In genomic region chr10:104120903-104121484, GRCh38 we compare ENCODE assay signal across 8 cellular contexts. TPM values are rescaled to one million over a fixed set of nuclear protein-coding genes. Genes with fewer than 3 reads are reported as not detected.
DNase-seq lines count a peak whose midpoint lies in the region; ATAC-seq and TF ChIP-seq lines count a peak whose summit lies in the region.

No MANE protein-coding gene starts in this region.

- no peak for TF ChIP-seq CTCF in GM23338 (conservative IDR thresholded peaks at IDR 0.05; ENCODE audit: low read depth in 2 of 2)
- no peak for TF ChIP-seq CTCF in upper lobe of left lung (IDR thresholded peaks at IDR 0.05)

- ATAC-seq in GM23338 (peak; percentile 61), left cardiac atrium (peak; percentile 73 to 83), upper lobe of left lung (ENCODE audit: low FRiP score in 2 of 2) (peak; percentile 89 to 93)

- H3K36me3 ChIP-seq in GM23338 (ENCODE audit: insufficient read depth) (no peaks in the 10 kb centered on the region), upper lobe of left lung (peaks cover 0 to 9% (median 0%) of the 10 kb centered on the region in 4 donors)

- peak in 1 of 4 donors; percentile 45 for TF ChIP-seq POLR2A in upper lobe of left lung (IDR thresholded peaks at IDR 0.05)

- H3K27me3 ChIP-seq in GM23338 (ENCODE audit: insufficient read depth): no peaks in the 10 kb centered on the region
- H3K27me3 ChIP-seq in upper lobe of left lung: no peaks in the 10 kb centered on the region

- WGBS in upper lobe of left lung, 2 donors: 0 to 1% methylated on average over 25 to 28 of the region's 28 CpGs

- H3K27me3 Mint-ChIP-seq in GM23338 (ENCODE audit: insufficient read depth, low read depth, poor library complexity): peaks cover 8% of the 10 kb centered on the region

- H3K4me3 Mint-ChIP-seq in GM23338: peak overlapping the region; percentile 89

- peak overlapping the region; percentile 75 for H3K4me3 ChIP-seq in GM23338
- H3K4me3 ChIP-seq in upper lobe of left lung: peak overlapping the region; percentile 36 to 73 (median 64)

- H3K27ac Mint-ChIP-seq in GM23338: peak overlapping the region; percentile 100

- peaks cover 7% of the 10 kb centered on the region for H3K36me3 Mint-ChIP-seq in GM23338 (ENCODE audit: low read depth)

- intact Hi-C loops in left cardiac atrium (cut with DNase I): loop anchor here in 1 of 2 donors (2.0 kb wide), 1 partner anchor 152 kb away; no protein-coding TSS in a partner anchor
- intact Hi-C loops in posterior cingulate gyrus (cut with DNase I): loop anchor here (1.0 to 5.0 kb wide), 5 partner anchors 44 to 204 kb away; partner anchors contain the start of genes SLK and STN1

- peaks cover 4% of the 10 kb centered on the region; the same call in 1 of the 2 replicates for H3F3A ChIP-seq in GM23338 (replicated peaks; ENCODE audit: low read depth)

- H3K4me1 ChIP-seq in GM23338 (ENCODE audit: insufficient read depth): peaks cover 14% of the 10 kb centered on the region; the same call in 1 of the 2 replicates
- H3K4me1 ChIP-seq in upper lobe of left lung: peaks cover 9 to 22% (median 15%) of the 10 kb centered on the region in 4 donors

- TF ChIP-seq EP300 in upper lobe of left lung (IDR thresholded peaks at IDR 0.05): peak in 3 of 4 donors; percentile 3 to 76 (median 6)

- no peaks in the 10 kb centered on the region for H3K9me3 ChIP-seq in upper lobe of left lung

- DNase-seq in DMS 273 treated with DMSO at 0.1 percent for 48 hours (lab: John Stamatoyannopoulos, UW) (peak; percentile 52), GM23338 (ENCODE audit: low spot score) (peak; percentile 97), M059J (ENCODE audit: low read depth) (peak; percentile 98), T-helper 1 cell (peak; percentile 84 to 87 (median 86)), amniotic epithelial cell (ENCODE audit: low read depth) (peak; percentile 95), left cardiac atrium (peak; percentile 95), posterior cingulate gyrus (peak; percentile 53 to 93 (median 70)), upper lobe of left lung (peak; percentile 86 to 96)

- H3K27ac ChIP-seq in GM23338 (ENCODE audit: low read depth) (peak overlapping the region; percentile 100), upper lobe of left lung (peak overlapping the region; percentile 95 to 99 (median 98))

- H3K4me1 Mint-ChIP-seq in GM23338: peaks cover 25% of the 10 kb centered on the region

- H3K9me3 Mint-ChIP-seq in GM23338: no peaks in the 10 kb centered on the region

- H4K20me1 ChIP-seq in GM23338 (replicated peaks; ENCODE audit: insufficient read depth): no peaks in the 10 kb centered on the region

- H2AFZ ChIP-seq in GM23338: peak overlapping the region; percentile 52

- peak overlapping the region; percentile 91 for H3K4me2 ChIP-seq in GM23338

- H3K79me2 ChIP-seq in GM23338 (replicated peaks; ENCODE audit: insufficient read depth): no peaks in the 10 kb centered on the region

- H3K9me2 ChIP-seq in GM23338 (ENCODE audit: insufficient read depth): no peaks in the 10 kb centered on the region

TF ChIP-seq in GM23338, 12 proteins besides CTCF, POLR2A, EP300 and RAD21:
- TF ChIP-seq, protein P1, sequence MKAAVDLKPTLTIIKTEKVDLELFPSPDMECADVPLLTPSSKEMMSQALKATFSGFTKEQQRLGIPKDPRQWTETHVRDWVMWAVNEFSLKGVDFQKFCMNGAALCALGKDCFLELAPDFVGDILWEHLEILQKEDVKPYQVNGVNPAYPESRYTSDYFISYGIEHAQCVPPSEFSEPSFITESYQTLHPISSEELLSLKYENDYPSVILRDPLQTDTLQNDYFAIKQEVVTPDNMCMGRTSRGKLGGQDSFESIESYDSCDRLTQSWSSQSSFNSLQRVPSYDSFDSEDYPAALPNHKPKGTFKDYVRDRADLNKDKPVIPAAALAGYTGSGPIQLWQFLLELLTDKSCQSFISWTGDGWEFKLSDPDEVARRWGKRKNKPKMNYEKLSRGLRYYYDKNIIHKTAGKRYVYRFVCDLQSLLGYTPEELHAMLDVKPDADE (IDR thresholded peaks at IDR 0.05): 0 out of 2 replicates have a peak, but pooled peaks have one; percentile 11
- TF ChIP-seq, protein P2, sequence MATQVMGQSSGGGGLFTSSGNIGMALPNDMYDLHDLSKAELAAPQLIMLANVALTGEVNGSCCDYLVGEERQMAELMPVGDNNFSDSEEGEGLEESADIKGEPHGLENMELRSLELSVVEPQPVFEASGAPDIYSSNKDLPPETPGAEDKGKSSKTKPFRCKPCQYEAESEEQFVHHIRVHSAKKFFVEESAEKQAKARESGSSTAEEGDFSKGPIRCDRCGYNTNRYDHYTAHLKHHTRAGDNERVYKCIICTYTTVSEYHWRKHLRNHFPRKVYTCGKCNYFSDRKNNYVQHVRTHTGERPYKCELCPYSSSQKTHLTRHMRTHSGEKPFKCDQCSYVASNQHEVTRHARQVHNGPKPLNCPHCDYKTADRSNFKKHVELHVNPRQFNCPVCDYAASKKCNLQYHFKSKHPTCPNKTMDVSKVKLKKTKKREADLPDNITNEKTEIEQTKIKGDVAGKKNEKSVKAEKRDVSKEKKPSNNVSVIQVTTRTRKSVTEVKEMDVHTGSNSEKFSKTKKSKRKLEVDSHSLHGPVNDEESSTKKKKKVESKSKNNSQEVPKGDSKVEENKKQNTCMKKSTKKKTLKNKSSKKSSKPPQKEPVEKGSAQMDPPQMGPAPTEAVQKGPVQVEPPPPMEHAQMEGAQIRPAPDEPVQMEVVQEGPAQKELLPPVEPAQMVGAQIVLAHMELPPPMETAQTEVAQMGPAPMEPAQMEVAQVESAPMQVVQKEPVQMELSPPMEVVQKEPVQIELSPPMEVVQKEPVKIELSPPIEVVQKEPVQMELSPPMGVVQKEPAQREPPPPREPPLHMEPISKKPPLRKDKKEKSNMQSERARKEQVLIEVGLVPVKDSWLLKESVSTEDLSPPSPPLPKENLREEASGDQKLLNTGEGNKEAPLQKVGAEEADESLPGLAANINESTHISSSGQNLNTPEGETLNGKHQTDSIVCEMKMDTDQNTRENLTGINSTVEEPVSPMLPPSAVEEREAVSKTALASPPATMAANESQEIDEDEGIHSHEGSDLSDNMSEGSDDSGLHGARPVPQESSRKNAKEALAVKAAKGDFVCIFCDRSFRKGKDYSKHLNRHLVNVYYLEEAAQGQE (IDR thresholded peaks at IDR 0.05; ENCODE audit: unreplicated experiment): no peak

RNA-seq across cellular contexts. Expression of gene SFR1, which starts 1.0 kb away (rescaled TPM):
- 8.3 and 8.8 TPM in 2 replicates for total RNA-seq in GM23338 (2014; rRNA removed; shearing (Covaris generic))
- 10.1 and 13.0 TPM in 2 replicates for polyA plus RNA-seq in GM23338 (2016; fragmentation: Nextera tagmentation; extraction: Ambion mirVana)
- total RNA-seq in M059J (2014; rRNA removed; shearing (Covaris generic)): 12.4 and 17.3 TPM in 2 replicates
- total RNA-seq in left cardiac atrium: 1 to 10 TPM; 6.5 to 7.0 TPM
- total RNA-seq in upper lobe of left lung: 10 to 100 TPM in 1 of 6 donors, 1 to 10 TPM in 5; 3.1 to 11.9 (median 7.3) TPM

RNA-seq across cellular contexts. Expression of gene COL17A1, which starts 35.3 kb away (rescaled TPM):
- total RNA-seq in GM23338 (2014; rRNA removed; shearing (Covaris generic)): 0.04 and 1.3 TPM in 2 replicates
- polyA plus RNA-seq in GM23338 (2016; fragmentation: Nextera tagmentation; extraction: Ambion mirVana): 0.64 and 1.1 TPM in 2 replicates
- total RNA-seq in M059J (2014; rRNA removed; shearing (Covaris generic)): 2.9 and 3.2 TPM in 2 replicates
- under 1 TPM; 0.29 to 0.55 TPM for total RNA-seq in left cardiac atrium
- total RNA-seq in upper lobe of left lung: 1 to 10 TPM; 1.0 to 2.0 (median 1.6) TPM

Comparison
In these comparisons a context has a peak if more than half of its experiments do, and no peak if none do; other contexts are left out.
1. Peak in every context shown above with its lines: DNase-seq, ATAC-seq, H3K4me3 ChIP-seq and H3K27ac ChIP-seq.